ENCODE assay signal across 26 cellular contexts in genomic region chr4:119638359-119638758, GRCh38. TPM values are rescaled to one million over a fixed set of nuclear protein-coding genes. Genes with fewer than 3 reads are reported as not detected.
"Had no signal": no experiment of that assay in that cellular context is flagged by ENCODE, and none has a peak within 500 bp of the region (broad histone marks: within the 10 kb centered on the region; RNA-seq: fewer than 3 reads in every experiment).

No MANE protein-coding gene starts in this region.

- H3K4me3 Mint-ChIP-seq: activated CD4-positive, alpha-beta memory T cell treated with anti-CD3 and anti-CD28 coated beads for 36 hours; activated CD4-positive, alpha-beta T cell treated with anti-CD3 and anti-CD28 coated beads, Interleukin-2, amount 10 ng/mL, durations not matched to agents 24 days and 14 days; activated naive CD4-positive, alpha-beta T cell treated with anti-CD3 and anti-CD28 coated beads, Interleukin-2, amount 50 U/mL, for 24 hours; activated naive CD8-positive, alpha-beta T cell treated with anti-CD3 and anti-CD28 coated beads, Interleukin-2, amount 50 U/mL, for 24 hours; natural killer cell treated with Interleukin-12 subunit alpha and Interleukin-12 subunit beta and Interleukin-15 and Interleukin-18, amount 100 ng/mL, for 72 hours; stimulated activated effector memory CD8-positive, alpha-beta T cell treated with anti-CD3 and anti-CD28 coated beads, Interleukin-12 subunit alpha, Interleukin-12 subunit beta, amount 100 ng/mL, for 72 hours; stimulated activated naive CD8-positive, alpha-beta T cell treated with anti-CD3 and anti-CD28 coated beads, Interleukin-15, Interleukin-2, amounts not matched to agents 100 ng/mL and 50 ng/mL, for 24 hours; T-helper 17 cell had no signal

- H3K27ac Mint-ChIP-seq: activated CD4-positive, alpha-beta memory T cell treated with anti-CD3 and anti-CD28 coated beads for 36 hours; activated CD4-positive, alpha-beta T cell treated with anti-CD3 and anti-CD28 coated beads, Interleukin-2, amount 10 ng/mL, durations not matched to agents 24 days and 14 days; activated naive CD4-positive, alpha-beta T cell treated with anti-CD3 and anti-CD28 coated beads, Interleukin-2, amount 50 U/mL, for 24 hours; activated naive CD8-positive, alpha-beta T cell treated with anti-CD3 and anti-CD28 coated beads, Interleukin-2, amount 50 U/mL, for 24 hours; natural killer cell treated with Interleukin-12 subunit alpha and Interleukin-12 subunit beta and Interleukin-15 and Interleukin-18, amount 100 ng/mL, for 72 hours; stimulated activated effector memory CD8-positive, alpha-beta T cell treated with anti-CD3 and anti-CD28 coated beads, Interleukin-12 subunit alpha, Interleukin-12 subunit beta, amount 100 ng/mL, for 72 hours; stimulated activated naive CD8-positive, alpha-beta T cell treated with anti-CD3 and anti-CD28 coated beads, Interleukin-15, Interleukin-2, amounts not matched to agents 100 ng/mL and 50 ng/mL, for 24 hours; T-helper 17 cell had no signal

- H3K9me3 ChIP-seq: left lung, mucosa of descending colon, thoracic aorta had no signal

- H3K27me3 ChIP-seq: left lung had no signal

- H3K9me3 Mint-ChIP-seq: activated CD4-positive, alpha-beta memory T cell treated with anti-CD3 and anti-CD28 coated beads for 36 hours; activated CD4-positive, alpha-beta T cell treated with anti-CD3 and anti-CD28 coated beads, Interleukin-2, amount 10 ng/mL, durations not matched to agents 24 days and 14 days; activated naive CD4-positive, alpha-beta T cell treated with anti-CD3 and anti-CD28 coated beads, Interleukin-2, amount 50 U/mL, for 24 hours; activated naive CD8-positive, alpha-beta T cell treated with anti-CD3 and anti-CD28 coated beads, Interleukin-2, amount 50 U/mL, for 24 hours; natural killer cell treated with Interleukin-12 subunit alpha and Interleukin-12 subunit beta and Interleukin-15 and Interleukin-18, amount 100 ng/mL, for 72 hours; stimulated activated effector memory CD8-positive, alpha-beta T cell treated with anti-CD3 and anti-CD28 coated beads, Interleukin-12 subunit alpha, Interleukin-12 subunit beta, amount 100 ng/mL, for 72 hours; stimulated activated naive CD8-positive, alpha-beta T cell treated with anti-CD3 and anti-CD28 coated beads, Interleukin-15, Interleukin-2, amounts not matched to agents 100 ng/mL and 50 ng/mL, for 24 hours had no signal

- H3K4me3 ChIP-seq: coronary artery, dorsolateral prefrontal cortex, left lung, mucosa of descending colon, skin epidermis, thoracic aorta had no signal

- H3K4me1 Mint-ChIP-seq: activated CD4-positive, alpha-beta T cell treated with anti-CD3 and anti-CD28 coated beads, Interleukin-2, amount 10 ng/mL, durations not matched to agents 24 days and 14 days; activated naive CD4-positive, alpha-beta T cell treated with anti-CD3 and anti-CD28 coated beads, Interleukin-2, amount 50 U/mL, for 24 hours; activated naive CD8-positive, alpha-beta T cell treated with anti-CD3 and anti-CD28 coated beads, Interleukin-2, amount 50 U/mL, for 24 hours; stimulated activated effector memory CD8-positive, alpha-beta T cell treated with anti-CD3 and anti-CD28 coated beads, Interleukin-12 subunit alpha, Interleukin-12 subunit beta, amount 100 ng/mL, for 72 hours; T-helper 17 cell had no signal

- ATAC-seq: activated CD4-positive, CD25-positive, alpha-beta regulatory T cell treated with anti-CD3 and anti-CD28 coated beads, Interleukin-2, amount 50 U/mL, for 24 hours; activated naive CD8-positive, alpha-beta T cell treated with anti-CD3 and anti-CD28 coated beads, Interleukin-2, amount 50 U/mL, for 24 hours; left lung; mucosa of descending colon; natural killer cell treated with Interleukin-12 subunit alpha and Interleukin-12 subunit beta and Interleukin-15 and Interleukin-18, amount 100 ng/mL, for 72 hours; sciatic nerve; stimulated activated effector memory CD8-positive, alpha-beta T cell treated with anti-CD3 and anti-CD28 coated beads, Interleukin-12 subunit alpha, Interleukin-12 subunit beta, amount 100 ng/mL, for 72 hours; T-helper 17 cell had no signal

- H3K27ac ChIP-seq: coronary artery, dorsolateral prefrontal cortex, left lung, skin epidermis, thoracic aorta, WERI-Rb-1 had no signal

- DNase-seq: activated CD4-positive, alpha-beta memory T cell treated with anti-CD3 and anti-CD28 coated beads for 36 hours; activated CD8-positive, alpha-beta memory T cell treated with anti-CD3 and anti-CD28 coated beads, Interleukin-2, amount 50 U/mL, for 4 hours; activated gamma-delta T cell treated with Interleukin-2 at 50 U/mL for 16 hours; activated naive CD8-positive, alpha-beta T cell treated with anti-CD3 and anti-CD28 coated beads, Interleukin-2, amount 50 U/mL, for 24 hours; activated T-cell treated with anti-CD3 and anti-CD28 coated beads, Interleukin-2, amount 50 U/mL, for 1 hour; dorsolateral prefrontal cortex; effector memory CD4-positive, alpha-beta T cell; head of caudate nucleus; left lung; mucosa of descending colon; stimulated activated CD4-positive, alpha-beta T cell treated with anti-CD3 and anti-CD28 coated beads, Interleukin-12 subunit alpha, Interleukin-12 subunit beta, amount 100 ng/mL, for 4 hours; stimulated activated CD4-positive, alpha-beta T cell treated with anti-CD3 and anti-CD28 coated beads, Interleukin-4, amount 100 ng/mL, for 24 hours; T-helper 17 cell; T1000; trophoblast cell; WERI-Rb-1 had no signal

- H3K4me1 ChIP-seq: left lung had no signal

- H3K36me3 ChIP-seq: left lung, thoracic aorta, WERI-Rb-1 had no signal

- H3K36me3 Mint-ChIP-seq: activated CD4-positive, alpha-beta memory T cell treated with anti-CD3 and anti-CD28 coated beads for 36 hours; activated naive CD4-positive, alpha-beta T cell treated with anti-CD3 and anti-CD28 coated beads, Interleukin-2, amount 50 U/mL, for 24 hours; natural killer cell treated with Interleukin-12 subunit alpha and Interleukin-12 subunit beta and Interleukin-15 and Interleukin-18, amount 100 ng/mL, for 72 hours; stimulated activated effector memory CD8-positive, alpha-beta T cell treated with anti-CD3 and anti-CD28 coated beads, Interleukin-12 subunit alpha, Interleukin-12 subunit beta, amount 100 ng/mL, for 72 hours had no signal

RNA-seq across cellular contexts. Expression of gene PDE5A, which starts 9.8 kb away (rescaled TPM):
- total RNA-seq: activated CD4-positive, alpha-beta T cell treated with anti-CD3 and anti-CD28 coated beads, Interleukin-2, amount 10 ng/mL, durations not matched to agents 24 days and 14 days had no signal
